Comparison of ENCODE assay signal across 16 cellular contexts in the genomic region with DNA sequence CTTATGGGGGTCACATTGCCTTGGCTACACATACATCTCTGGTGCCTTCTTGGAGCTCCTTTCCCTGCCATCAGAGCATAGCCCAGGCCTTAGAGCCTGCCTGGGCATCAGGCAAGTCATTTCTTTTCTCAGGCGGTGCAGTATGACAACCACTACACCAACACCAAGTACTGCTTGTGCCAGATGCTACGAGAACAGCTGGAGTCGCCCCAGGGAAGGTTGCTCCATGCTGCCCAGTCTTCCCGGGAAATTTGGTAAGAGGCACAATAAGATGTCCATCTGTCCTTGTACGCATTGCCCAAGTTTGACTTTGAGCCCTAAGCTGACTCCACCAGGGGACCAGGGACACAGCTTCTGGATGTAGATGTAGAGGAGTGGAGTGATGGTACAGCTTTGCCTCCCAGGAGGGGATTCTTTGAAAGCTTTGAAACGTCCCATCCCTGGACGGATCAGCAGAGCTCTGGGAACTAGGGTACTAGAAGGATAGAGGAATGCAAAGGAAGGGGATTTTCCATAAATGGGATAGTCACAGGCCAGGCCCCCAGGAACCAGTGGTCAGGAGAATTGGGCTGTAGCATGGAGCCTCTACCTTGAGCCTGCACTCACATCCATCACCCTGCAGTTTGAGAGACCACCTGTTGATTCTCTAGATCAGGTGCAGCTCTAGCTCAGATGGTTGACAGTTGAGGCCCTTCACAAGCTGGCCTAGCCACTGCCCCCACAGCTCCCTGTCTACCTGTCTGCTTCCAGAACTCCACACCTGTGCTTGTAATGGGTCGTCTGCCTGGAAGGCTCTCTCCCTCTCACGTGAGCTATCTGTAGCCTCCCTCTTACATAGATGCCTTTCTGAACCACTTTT. TPM values are rescaled to one million over a fixed set of nuclear protein-coding genes. Genes with fewer than 3 reads are reported as not detected.
DNase-seq lines count a peak whose midpoint lies in the region; ATAC-seq, FAIRE-seq and TF ChIP-seq lines count a peak whose summit lies in the region.
"Had no signal": no experiment of that assay in that cellular context is flagged by ENCODE, and none has a peak within 500 bp of the region (broad histone marks: within the 10 kb centered on the region; RNA-seq: fewer than 3 reads in every experiment).

No MANE protein-coding gene starts in this region.

- H3K27me3 Mint-ChIP-seq in activated naive CD4-positive, alpha-beta T cell treated with anti-CD3 and anti-CD28 coated beads, Interleukin-2, amount 50 U/mL, for 24 hours = no peaks in the 10 kb centered on the region
- H3K27me3 Mint-ChIP-seq in IgD-negative memory B cell = no peaks in the 10 kb centered on the region

- TF ChIP-seq CTCF in GM12878 (IDR thresholded peaks at IDR 0.05 in 2 of 3, conservative IDR thresholded peaks at IDR 0.05 in 1 of 3; ENCODE audit: control insufficient read depth in 2 of 3, extremely low read depth in 1 of 3, insufficient read depth in 1 of 3, low read depth in 3 of 3, low read length in 3 of 3) (no peak), GM10266 (IDR thresholded peaks at IDR 0.05; ENCODE audit: control insufficient read depth, insufficient read depth, low read depth, missing control alignments) (no peak)

- CTCF ChIA-PET in GM12878 (lab: Yijun Ruan, JAX) = interaction anchor here (0.8 to 8.2 kb wide), 12 partner anchors 9 to 156 kb away, joined by 3 to 109 read pairs (median 6); a partner anchor contains a TSS

- H3K27ac ChIP-seq in GM12878 (ENCODE audit: control insufficient read depth, insufficient read depth) (peak overlapping the region; percentile 71), thymus (ENCODE audit: low read depth) (peak overlapping the region; percentile 6)
- H3K27ac ChIP-seq: vagina had no signal

- in situ Hi-C loops in GM12878 (cut with MboI) = no loop called here

- H3K4me2 ChIP-seq in GM12878 (ENCODE audit: control insufficient read depth, insufficient read depth) = peak overlapping the region; percentile 76
- H3K4me2 ChIP-seq: GM23338 had no signal

- peaks cover 40 to 46% of the 10 kb centered on the region in 2 experiments; a peak in 3 of 4 replicates for H3K36me3 ChIP-seq in GM12878 (ENCODE audit: control insufficient read depth in 2 of 2, insufficient read depth in 2 of 2, low read length in 1 of 2)
- H3K36me3 ChIP-seq in thymus (ENCODE audit: control insufficient read depth, insufficient read depth) = peaks cover 3% of the 10 kb centered on the region

- H3K4me1 Mint-ChIP-seq in activated naive CD4-positive, alpha-beta T cell treated with anti-CD3 and anti-CD28 coated beads, Interleukin-2, amount 50 U/mL, for 24 hours = peaks cover 87% of the 10 kb centered on the region
- peaks cover 42 to 68% (median 64%) of the 10 kb centered on the region in 3 donors for H3K4me1 Mint-ChIP-seq in IgD-negative memory B cell
- H3K4me1 Mint-ChIP-seq: GM23338 had no signal

- H3K27me3 ChIP-seq in GM12878 (replicated peaks in 1 of 2; ENCODE audit: control insufficient read depth in 2 of 2, insufficient read depth in 2 of 2, low read length in 1 of 2) = no peaks in the 10 kb centered on the region
- H3K27me3 ChIP-seq in thymus (ENCODE audit: control insufficient read depth, insufficient read depth) = no peaks in the 10 kb centered on the region
- H3K27me3 ChIP-seq: vagina had no signal

- TF ChIP-seq EP300 in GM12878 (IDR thresholded peaks at IDR 0.05; ENCODE audit: borderline replicate concordance in 1 of 2, control insufficient read depth in 1 of 2, low read depth in 2 of 2, low read length in 2 of 2) = no peak

- ATAC-seq in GM12878 (peak; percentile 4), GM21737 (IDR thresholded peaks at IDR 0.05; ENCODE audit: unreplicated experiment) (no peak)
- ATAC-seq: GM23338 had no signal

- SMC1A ChIA-PET in GM12878 (lab: Charles Lee; ENCODE audit: uncharacterized antibody, unreplicated experiment) = interaction anchor here (0.7 to 4.8 kb wide), 12 partner anchors 9 to 343 kb away, joined by 3 to 67 read pairs (median 4); a partner anchor contains a TSS

- peak; percentile 44 for FAIRE-seq in GM12878 (lab: Jason Lieb, UNC)
- FAIRE-seq: islet of Langerhans, RCC 7860, TTC549 had no signal

- H3K9me3 ChIP-seq in GM12878 (replicated peaks; ENCODE audit: control insufficient read depth, insufficient read depth, low read length) = no peaks in the 10 kb centered on the region
- no peaks in the 10 kb centered on the region for H3K9me3 ChIP-seq in thymus (ENCODE audit: control insufficient read depth)
- H3K9me3 ChIP-seq: vagina had no signal

- RAD21 ChIA-PET in GM12878 (lab: Charles Lee; ENCODE audit: unreplicated experiment) = interaction anchor here (0.8 to 9.8 kb wide), 11 partner anchors 10 to 188 kb away, joined by 3 to 105 read pairs (median 5); a partner anchor contains a TSS

- H2AFZ ChIP-seq in GM12878 (ENCODE audit: control insufficient read depth, low read depth, low read length) = no peak overlapping the region; the same call in 1 of the 2 replicates
- H2AFZ ChIP-seq: GM23338 had no signal

- no TSS peak for BruUV-seq in GM12878 (replicated peaks; lab: Mats Ljungman, UMichigan)

- no peaks in the 10 kb centered on the region for H4K20me1 ChIP-seq in GM12878 (ENCODE audit: control insufficient read depth, insufficient read depth)

- WGBS in GM12878 (ENCODE audit: insufficient coverage, insufficient replicate concordance, low lambda C conversion rate, missing lambda C conversion rate) = 71% methylated on average over 9 of the region's 9 CpGs
- 84% methylated on average over 9 of the region's 9 CpGs for WGBS in thymus

- H3K27ac Mint-ChIP-seq in activated naive CD4-positive, alpha-beta T cell treated with anti-CD3 and anti-CD28 coated beads, Interleukin-2, amount 50 U/mL, for 24 hours = peak overlapping the region; percentile 79
- peak overlapping the region; percentile 78 to 94 (median 94) for H3K27ac Mint-ChIP-seq in IgD-negative memory B cell
- H3K27ac Mint-ChIP-seq: GM23338, nephron had no signal

- peak overlapping the region; percentile 55 for H3K4me3 Mint-ChIP-seq in activated naive CD4-positive, alpha-beta T cell treated with anti-CD3 and anti-CD28 coated beads, Interleukin-2, amount 50 U/mL, for 24 hours
- H3K4me3 Mint-ChIP-seq in IgD-negative memory B cell = peak overlapping the region; percentile 62 to 94 (median 82)
- H3K4me3 Mint-ChIP-seq: GM23338, nephron had no signal

- DNase-seq in activated naive CD4-positive, alpha-beta T cell treated with anti-CD3 and anti-CD28 coated beads, Interleukin-2, amount 50 U/mL, for 16 hours = no peak
- no peak for DNase-seq in GM12878 (ENCODE audit: low read depth, low spot score)
- no peak for DNase-seq in GM10266 (ENCODE audit: extremely low spot score)
- no peak for DNase-seq in NCI-H446 treated with DMSO at 0.1 percent for 48 hours (lab: John Stamatoyannopoulos, UW)
- DNase-seq: NCI-H2171 had no signal

- TF ChIP-seq POLR2A in GM12878 (IDR thresholded peaks at IDR 0.05; ENCODE audit: low read depth, low read length) = no peak

- H3K4me3 ChIP-seq in GM12878 (no peak overlapping the region), thymus (ENCODE audit: low read length) (no peak overlapping the region)
- H3K4me3 ChIP-seq: GM23338, vagina had no signal

- H3K9ac ChIP-seq in GM12878 (ENCODE audit: control insufficient read depth, insufficient read depth, low read length) = peak overlapping the region; percentile 9; the same call in 1 of the 2 replicates

- TF ChIP-seq RAD21 in GM12878 (IDR thresholded peaks at IDR 0.05; ENCODE audit: insufficient read depth, low read depth, low read length) = no peak

- peaks cover 21% of the 10 kb centered on the region for H3K36me3 Mint-ChIP-seq in activated naive CD4-positive, alpha-beta T cell treated with anti-CD3 and anti-CD28 coated beads, Interleukin-2, amount 50 U/mL, for 24 hours
- H3K36me3 Mint-ChIP-seq in IgD-negative memory B cell = peaks cover 13% of the 10 kb centered on the region

- H3K79me2 ChIP-seq in GM12878 (ENCODE audit: control insufficient read depth, insufficient read depth, low read length) = no peaks in the 10 kb centered on the region

- POLR2A ChIA-PET in GM12878 (lab: Charles Lee) = interaction anchor here (0.6 to 8.8 kb wide), 9 partner anchors 9 to 258 kb away, joined by 3 to 135 read pairs (median 4); a partner anchor contains a TSS

- H3K4me1 ChIP-seq in GM12878 (ENCODE audit: control insufficient read depth, insufficient read depth, low read length) (peaks cover 46% of the 10 kb centered on the region), thymus (ENCODE audit: control insufficient read depth, insufficient read depth, low read length) (peaks cover 59% of the 10 kb centered on the region)

- intact Hi-C loops in GM12878 (cut with micrococcal nuclease; ENCODE audit: unreplicated experiment) = no loop called here

- no peaks in the 10 kb centered on the region for H3K9me3 Mint-ChIP-seq in activated naive CD4-positive, alpha-beta T cell treated with anti-CD3 and anti-CD28 coated beads, Interleukin-2, amount 50 U/mL, for 24 hours
- H3K9me3 Mint-ChIP-seq in IgD-negative memory B cell = no peaks in the 10 kb centered on the region
- H3K9me3 Mint-ChIP-seq: GM23338, nephron had no signal

RNA-seq across cellular contexts. Expression of a gene that starts 11.0 kb away (rescaled TPM):
- polyA plus RNA-seq in IgD-negative memory B cell = 47.2 TPM
- 72.1 and 76.3 TPM in 2 replicates for total RNA-seq in GM12878 (2013; cell fraction: nucleolus; rRNA removed)
- total RNA-seq in GM12878 (2014; rRNA removed) = 25.8 and 27.6 TPM in 2 replicates
- 21.2 and 23.2 TPM in 2 replicates for total RNA-seq in GM12878 (2014; rRNA removed; fragmentation: Illumina TruSeq; extraction: Trizol)
- 37.6 and 37.8 TPM in 2 replicates for total RNA-seq in GM12878 (2021)
- polyA plus RNA-seq in GM12878 (2011; ENCODE audit: low read depth) = 8.0 TPM
- 31.3 and 34.7 TPM in 2 replicates for polyA plus RNA-seq in GM12878 (2011; rRNA removed)
- 26.9 and 27.8 TPM in 2 replicates for polyA plus RNA-seq in GM12878 (2011; cell fraction: cytosol; rRNA removed)
- polyA plus RNA-seq in GM12878 (2011; cell fraction: nucleus; rRNA removed) = 18.5 and 19.7 TPM in 2 replicates
- 9.8 and 10.5 TPM in 2 replicates for polyA plus RNA-seq in GM12878 (2012)
- 24.4 and 29.5 TPM in 2 replicates for polyA plus RNA-seq in GM12878 (2014; fragmentation: Illumina TruSeq; extraction: Trizol)
- polyA plus RNA-seq in GM12878 (2014; fragmentation: Nextera tagmentation; extraction: Ambion mirVana) = 1 to 10 TPM; 4.2 to 5.5 TPM
- 20.9 and 23.6 TPM in 2 replicates for polyA plus RNA-seq in GM12878 (2014; rRNA removed)
- 10 to 100 TPM; 25.4 to 32.2 TPM for polyA plus RNA-seq in GM12878 (2016; fragmentation: Nextera tagmentation; extraction: Ambion mirVana)
- polyA minus RNA-seq in GM12878 (2011; rRNA and poly(A)+ RNA removed) = 113 and 115 TPM in 2 replicates
- 29.3 and 32.2 TPM in 2 replicates for polyA minus RNA-seq in GM12878 (2011; cell fraction: cytosol; rRNA and poly(A)+ RNA removed)
- polyA minus RNA-seq in GM12878 (2011; cell fraction: nucleus; rRNA and poly(A)+ RNA removed) = 27.4 and 39.6 TPM in 2 replicates
- polyA plus RNA-seq in thymus = 37.4 TPM

RNA-seq across cellular contexts. Expression of a gene that starts 51.0 kb away (rescaled TPM):
- polyA plus RNA-seq in IgD-negative memory B cell = 68.3 TPM
- 38.8 and 41.3 TPM in 2 replicates for total RNA-seq in GM12878 (2013; cell fraction: nucleolus; rRNA removed)
- 28.7 and 33.5 TPM in 2 replicates for total RNA-seq in GM12878 (2014; rRNA removed)
- total RNA-seq in GM12878 (2014; rRNA removed; fragmentation: Illumina TruSeq; extraction: Trizol) = 25.8 and 26.4 TPM in 2 replicates
- total RNA-seq in GM12878 (2021) = 25.2 and 28.1 TPM in 2 replicates
- polyA plus RNA-seq in GM12878 (2011; ENCODE audit: low read depth) = 22.0 TPM
- 12.4 and 17.9 TPM in 2 replicates for polyA plus RNA-seq in GM12878 (2011; rRNA removed)
- 24.7 and 29.1 TPM in 2 replicates for polyA plus RNA-seq in GM12878 (2011; cell fraction: cytosol; rRNA removed)
- polyA plus RNA-seq in GM12878 (2011; cell fraction: nucleus; rRNA removed) = 45.5 and 48.1 TPM in 2 replicates
- polyA plus RNA-seq in GM12878 (2012) = 23.1 and 24.4 TPM in 2 replicates
- 18.9 and 24.6 TPM in 2 replicates for polyA plus RNA-seq in GM12878 (2014; fragmentation: Illumina TruSeq; extraction: Trizol)
- 1 to 10 TPM; 4.8 to 7.8 TPM for polyA plus RNA-seq in GM12878 (2014; fragmentation: Nextera tagmentation; extraction: Ambion mirVana)
- 21.7 and 23.0 TPM in 2 replicates for polyA plus RNA-seq in GM12878 (2014; rRNA removed)
- polyA plus RNA-seq in GM12878 (2016; fragmentation: Nextera tagmentation; extraction: Ambion mirVana) = 10 to 100 TPM; 28.9 to 32.3 TPM
- polyA minus RNA-seq in GM12878 (2011; rRNA and poly(A)+ RNA removed) = 23.3 and 26.8 TPM in 2 replicates
- polyA minus RNA-seq in GM12878 (2011; cell fraction: cytosol; rRNA and poly(A)+ RNA removed) = 10.0 TPM in 2 replicates
- 17.7 and 24.9 TPM in 2 replicates for polyA minus RNA-seq in GM12878 (2011; cell fraction: nucleus; rRNA and poly(A)+ RNA removed)
- 12.2 TPM for polyA plus RNA-seq in thymus

RNA-seq across cellular contexts. Expression of a gene that starts 51.1 kb away (rescaled TPM):
- polyA plus RNA-seq in IgD-negative memory B cell = 35.8 TPM
- 13.7 and 15.9 TPM in 2 replicates for total RNA-seq in GM12878 (2013; cell fraction: nucleolus; rRNA removed)
- total RNA-seq in GM12878 (2014; rRNA removed) = 20.1 and 24.1 TPM in 2 replicates
- 14.8 and 15.8 TPM in 2 replicates for total RNA-seq in GM12878 (2014; rRNA removed; fragmentation: Illumina TruSeq; extraction: Trizol)
- 25.4 and 25.5 TPM in 2 replicates for total RNA-seq in GM12878 (2021)
- 12.2 TPM for polyA plus RNA-seq in GM12878 (2011; ENCODE audit: low read depth)
- 10.3 and 15.3 TPM in 2 replicates for polyA plus RNA-seq in GM12878 (2011; rRNA removed)
- polyA plus RNA-seq in GM12878 (2011; cell fraction: cytosol; rRNA removed) = 14.2 and 21.8 TPM in 2 replicates
- 15.9 and 17.2 TPM in 2 replicates for polyA plus RNA-seq in GM12878 (2011; cell fraction: nucleus; rRNA removed)
- polyA plus RNA-seq in GM12878 (2012) = 13.2 and 14.4 TPM in 2 replicates
- 14.3 and 14.5 TPM in 2 replicates for polyA plus RNA-seq in GM12878 (2014; fragmentation: Illumina TruSeq; extraction: Trizol)
- 1 to 10 TPM; 3.6 to 7.2 TPM for polyA plus RNA-seq in GM12878 (2014; fragmentation: Nextera tagmentation; extraction: Ambion mirVana)
- polyA plus RNA-seq in GM12878 (2014; rRNA removed) = 29.3 and 32.3 TPM in 2 replicates
- polyA plus RNA-seq in GM12878 (2016; fragmentation: Nextera tagmentation; extraction: Ambion mirVana) = 10 to 100 TPM; 34.1 to 40.4 TPM
- 12.5 and 19.6 TPM in 2 replicates for polyA minus RNA-seq in GM12878 (2011; rRNA and poly(A)+ RNA removed)
- polyA minus RNA-seq in GM12878 (2011; cell fraction: cytosol; rRNA and poly(A)+ RNA removed) = 3.5 and 6.2 TPM in 2 replicates
- polyA minus RNA-seq in GM12878 (2011; cell fraction: nucleus; rRNA and poly(A)+ RNA removed) = 12.8 and 17.3 TPM in 2 replicates
- 11.9 TPM for polyA plus RNA-seq in thymus

RNA-seq across cellular contexts. Expression of a gene that starts 58.4 kb away (rescaled TPM):
- polyA plus RNA-seq in IgD-negative memory B cell (not detected), GM12878 (2011; rRNA removed) (not detected in 2 replicates), GM12878 (2014; fragmentation: Illumina TruSeq; extraction: Trizol) (not detected in 2 replicates), GM12878 (2014; fragmentation: Nextera tagmentation; extraction: Ambion mirVana) (not detected), GM12878 (2014; rRNA removed) (not detected in 2 replicates), GM12878 (2016; fragmentation: Nextera tagmentation; extraction: Ambion mirVana) (not detected), thymus (0.18 TPM)
- not detected in 2 replicates for total RNA-seq in GM12878 (2013; cell fraction: nucleolus; rRNA removed)
- total RNA-seq in GM12878 (2014; rRNA removed) (not detected in 2 replicates), GM12878 (2014; rRNA removed; fragmentation: Illumina TruSeq; extraction: Trizol) (not detected in 2 replicates), GM12878 (2021) (not detected in 2 replicates)
- polyA plus RNA-seq in GM12878 (2011; ENCODE audit: low read depth) = not detected
- 0.05 TPM in 1 of 2 replicates, not detected in the other for polyA plus RNA-seq in GM12878 (2011; cell fraction: cytosol; rRNA removed)
- not detected in 2 replicates for polyA plus RNA-seq in GM12878 (2011; cell fraction: nucleus; rRNA removed)
- not detected in 2 replicates for polyA plus RNA-seq in GM12878 (2012)
- polyA minus RNA-seq in GM12878 (2011; rRNA and poly(A)+ RNA removed) = not detected in 2 replicates
- not detected in 2 replicates for polyA minus RNA-seq in GM12878 (2011; cell fraction: cytosol; rRNA and poly(A)+ RNA removed)
- polyA minus RNA-seq in GM12878 (2011; cell fraction: nucleus; rRNA and poly(A)+ RNA removed) = not detected in 2 replicates
- total RNA-seq: GM23338, skeletal muscle tissue, vagina had no signal
- polyA plus RNA-seq: GM23338 had no signal
